Comparison of ENCODE assay signal across 29 cellular contexts in genomic region chr6:6037179-6037578, GRCh38.
"Had no signal": no experiment of that assay in that cellular context is flagged by ENCODE, and none has a peak within 500 bp of the region (broad histone marks: within the 10 kb centered on the region; RNA-seq: fewer than 3 reads in every experiment).

No MANE protein-coding gene starts in this region.

- FAIRE-seq: urothelium cell line had no signal

- H3K4me1 ChIP-seq: stomach, suprapubic skin, testis, thyroid gland, tibial artery, tibial nerve, transverse colon, upper lobe of left lung, upper lobe of right lung, uterus, vagina had no signal

- H3K9me3 Mint-ChIP-seq: stimulated activated effector memory CD8-positive, alpha-beta T cell treated with anti-CD3 and anti-CD28 coated beads, Interleukin-12 subunit alpha, Interleukin-12 subunit beta, amount 100 ng/mL, for 72 hours; stimulated activated memory B cell treated with anti-CD40 and anti-IgM and Interleukin-4, amounts not matched to agents 10 μg/mL and 1 μg/mL and 100 μg/mL, for 72 hours; stimulated activated naive CD8-positive, alpha-beta T cell treated with anti-CD3 and anti-CD28 coated beads, Interleukin-15, amount 100 ng/mL, for 72 hours; stimulated activated naive CD8-positive, alpha-beta T cell treated with anti-CD3 and anti-CD28 coated beads, Interleukin-15, Interleukin-2, amounts not matched to agents 100 ng/mL and 50 ng/mL, for 24 hours; type B pancreatic cell had no signal

- H3K36me3 Mint-ChIP-seq: stimulated activated effector memory CD8-positive, alpha-beta T cell treated with anti-CD3 and anti-CD28 coated beads, Interleukin-12 subunit alpha, Interleukin-12 subunit beta, amount 100 ng/mL, for 72 hours; stimulated activated memory B cell treated with anti-CD40 and anti-IgM and Interleukin-4, amounts not matched to agents 10 μg/mL and 1 μg/mL and 100 μg/mL, for 72 hours; stimulated activated naive B cell treated with anti-CD40 and anti-IgM and Interleukin-4, amounts not matched to agents 10 μg/mL and 1 μg/mL and 100 μg/mL, for 72 hours; type B pancreatic cell had no signal

- DNase-seq: stimulated activated CD4-positive, alpha-beta T cell treated with anti-CD3 and anti-CD28 coated beads, Interleukin-2, amount 100 ng/mL, for 48 hours; stimulated activated CD4-positive, alpha-beta T cell treated with anti-CD3 and anti-CD28 coated beads, Interleukin-4, amount 100 ng/mL, for 1 hour; stimulated activated CD4-positive, alpha-beta T cell treated with anti-CD3 and anti-CD28 coated beads, Interleukin-4, amount 100 ng/mL, for 24 hours; stimulated activated CD4-positive, alpha-beta T cell treated with anti-CD3 and anti-CD28 coated beads, Interleukin-4, amount 100 ng/mL, for 4 hours; stimulated activated CD8-positive, alpha-beta memory T cell treated with anti-CD3 and anti-CD28 coated beads, Interleukin-4, amount 100 ng/mL, for 48 hours; stimulated activated naive B cell treated with anti-CD40 and anti-IgM and Interleukin-4, amounts not matched to agents 10 μg/mL and 1 μg/mL and 100 μg/mL, for 72 hours; stimulated activated naive CD4-positive, alpha-beta T cell; stimulated activated naive CD4-positive, alpha-beta T cell treated with Interleukin-2 at 50 U/mL for 16 hours; stimulated activated naive CD8-positive, alpha-beta T cell treated with anti-CD3 and anti-CD28 coated beads, Interleukin-15, amount 100 ng/mL, for 72 hours; stimulated activated naive CD8-positive, alpha-beta T cell treated with anti-CD3 and anti-CD28 coated beads, Interleukin-15, Interleukin-2, amounts not matched to agents 100 U/mL and 50 U/mL, for 24 hours; stomach; substantia nigra; testis; thyroid gland; tibial artery; transverse colon; trophoblast cell; upper lobe of left lung; upper lobe of right lung; uterus had no signal

- H3K27me3 ChIP-seq: suprapubic skin, testis, thyroid gland, tibial artery, tibial nerve, transverse colon, upper lobe of left lung, upper lobe of right lung, uterus, vagina had no signal

- H3K4me3 ChIP-seq: stomach, suprapubic skin, testis, thoracic aorta, thyroid gland, tibial artery, tibial nerve, transverse colon, upper lobe of left lung, upper lobe of right lung, uterus, vagina had no signal

- H3K4me1 Mint-ChIP-seq: stimulated activated naive B cell treated with anti-CD40 and anti-IgM and Interleukin-4, amounts not matched to agents 10 μg/mL and 1 μg/mL and 100 μg/mL, for 72 hours; stimulated activated naive CD8-positive, alpha-beta T cell treated with anti-CD3 and anti-CD28 coated beads, Interleukin-15, amount 100 ng/mL, for 72 hours had no signal

- ATAC-seq: stimulated activated effector memory CD8-positive, alpha-beta T cell treated with anti-CD3 and anti-CD28 coated beads, Interleukin-12 subunit alpha, Interleukin-12 subunit beta, amount 100 ng/mL, for 72 hours; stimulated activated memory B cell treated with anti-CD40 and anti-IgM and Interleukin-4, amounts not matched to agents 10 μg/mL and 1 μg/mL and 100 μg/mL, for 72 hours; stimulated activated naive B cell treated with anti-CD40 and anti-IgM and Interleukin-4, amounts not matched to agents 10 μg/mL and 1 μg/mL and 100 μg/mL, for 72 hours; stimulated activated naive CD8-positive, alpha-beta T cell treated with anti-CD3 and anti-CD28 coated beads, Interleukin-15, amount 100 ng/mL, for 72 hours; stimulated activated naive CD8-positive, alpha-beta T cell treated with anti-CD3 and anti-CD28 coated beads, Interleukin-15, Interleukin-2, amounts not matched to agents 100 U/mL and 50 U/mL, for 24 hours; upper lobe of right lung had no signal

- H3K9me3 ChIP-seq: stomach, suprapubic skin, testis, thoracic aorta, thyroid gland, tibial artery, tibial nerve, transverse colon, upper lobe of left lung, upper lobe of right lung, uterus, vagina had no signal

- H3K4me3 Mint-ChIP-seq: stimulated activated effector memory CD8-positive, alpha-beta T cell treated with anti-CD3 and anti-CD28 coated beads, Interleukin-12 subunit alpha, Interleukin-12 subunit beta, amount 100 ng/mL, for 72 hours; stimulated activated memory B cell treated with anti-CD40 and anti-IgM and Interleukin-4, amounts not matched to agents 10 μg/mL and 1 μg/mL and 100 μg/mL, for 72 hours; stimulated activated naive B cell treated with anti-CD40 and anti-IgM and Interleukin-4, amounts not matched to agents 10 μg/mL and 1 μg/mL and 100 μg/mL, for 72 hours; stimulated activated naive CD8-positive, alpha-beta T cell treated with anti-CD3 and anti-CD28 coated beads, Interleukin-15, amount 100 ng/mL, for 72 hours; stimulated activated naive CD8-positive, alpha-beta T cell treated with anti-CD3 and anti-CD28 coated beads, Interleukin-15, Interleukin-2, amounts not matched to agents 100 ng/mL and 50 ng/mL, for 24 hours; type B pancreatic cell had no signal

- H3K27ac Mint-ChIP-seq: stimulated activated effector memory CD8-positive, alpha-beta T cell treated with anti-CD3 and anti-CD28 coated beads, Interleukin-12 subunit alpha, Interleukin-12 subunit beta, amount 100 ng/mL, for 72 hours; stimulated activated memory B cell treated with anti-CD40 and anti-IgM and Interleukin-4, amounts not matched to agents 10 μg/mL and 1 μg/mL and 100 μg/mL, for 72 hours; stimulated activated naive B cell treated with anti-CD40 and anti-IgM and Interleukin-4, amounts not matched to agents 10 μg/mL and 1 μg/mL and 100 μg/mL, for 72 hours; stimulated activated naive CD8-positive, alpha-beta T cell treated with anti-CD3 and anti-CD28 coated beads, Interleukin-15, amount 100 ng/mL, for 72 hours; stimulated activated naive CD8-positive, alpha-beta T cell treated with anti-CD3 and anti-CD28 coated beads, Interleukin-15, Interleukin-2, amounts not matched to agents 100 ng/mL and 50 ng/mL, for 24 hours; type B pancreatic cell had no signal

- H3K36me3 ChIP-seq: stomach, suprapubic skin, thoracic aorta, thyroid gland, tibial artery, tibial nerve, transverse colon, upper lobe of left lung, upper lobe of right lung, uterus, vagina had no signal

- H3K27ac ChIP-seq: stomach, suprapubic skin, testis, thoracic aorta, thyroid gland, tibial artery, tibial nerve, transverse colon, upper lobe of left lung, upper lobe of right lung, uterus, vagina had no signal
